ENCODE assay signal across 8 cellular contexts in the genomic region with DNA sequence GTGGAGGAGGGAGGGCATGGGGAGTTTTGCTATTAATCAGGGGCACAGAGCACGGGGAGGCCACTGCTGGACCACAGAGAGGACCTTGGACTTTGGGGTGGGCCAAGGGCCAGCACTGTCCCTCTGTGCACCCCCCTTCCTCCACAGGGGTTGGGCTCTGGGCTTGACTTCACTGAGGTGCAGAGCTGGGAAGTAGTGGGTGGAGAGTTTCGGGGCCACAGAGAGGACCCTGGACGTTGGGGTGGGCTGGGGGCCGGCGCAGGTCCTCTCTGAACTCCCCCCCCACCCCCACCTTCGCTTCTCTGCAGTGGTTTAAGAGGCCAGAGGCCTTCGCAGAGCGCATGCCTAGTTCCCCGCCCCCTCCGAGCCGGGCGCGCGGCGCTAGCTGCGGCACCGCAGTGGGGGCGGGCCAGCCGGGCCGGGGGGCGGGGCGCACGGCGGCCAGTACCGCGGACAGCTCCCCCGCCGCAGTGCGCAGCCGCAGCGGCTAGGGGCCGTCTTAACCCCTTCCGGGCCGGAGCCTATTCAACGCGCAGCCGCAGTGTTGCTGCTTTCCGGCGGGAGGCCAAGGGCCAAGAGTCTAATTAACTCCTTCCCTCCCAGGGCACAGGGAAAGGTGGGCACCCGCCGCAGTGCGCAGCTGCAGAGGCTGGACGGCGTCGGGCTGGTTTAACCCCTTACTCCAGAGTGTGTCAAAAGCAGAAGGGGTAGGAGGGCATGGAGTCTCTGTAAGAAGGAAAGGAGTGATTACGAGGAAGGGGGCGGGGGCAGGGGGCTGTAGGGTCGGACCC. TPM values are rescaled to one million over a fixed set of nuclear protein-coding genes. Genes with fewer than 3 reads are reported as not detected.
DNase-seq lines count a peak whose midpoint lies in the region; ATAC-seq and TF ChIP-seq lines count a peak whose summit lies in the region.

No MANE protein-coding gene starts in this region.

- H3K9me3 ChIP-seq in right atrium auricular region (no peaks in the 10 kb centered on the region), lower lobe of right lung (no peaks in the 10 kb centered on the region)

- H3K27ac Mint-ChIP-seq in chondrocyte (ENCODE audit: unreplicated experiment), result no peak overlapping the region

- H3K4me1 ChIP-seq in right atrium auricular region, result peaks cover 0 to 29% of the 10 kb centered on the region in 2 donors
- H3K4me1 ChIP-seq in lower lobe of right lung, result peaks cover 23% of the 10 kb centered on the region

- ATAC-seq in Right ventricle myocardium inferior (peak; percentile 30), lower lobe of right lung (peak; percentile 56 to 73)

- intact Hi-C loops in Right ventricle myocardium inferior (cut with DNase I), result no loop called here
- intact Hi-C loops in lower lobe of right lung (cut with DNase I), result no loop called here

- H3K27ac ChIP-seq in right atrium auricular region (no peak overlapping the region), lower lobe of right lung (no peak overlapping the region)

- DNase-seq in Right ventricle myocardium inferior (ENCODE audit: missing footprints), result peak; percentile 79
- no peak for DNase-seq in right atrium auricular region (ENCODE audit: low spot score)
- peak; percentile 90 for DNase-seq in NCI-H345 (lab: John Stamatoyannopoulos, UW)
- DNase-seq in activated CD4-positive, alpha-beta T cell treated with anti-CD3 and anti-CD28 coated beads for 1 hour, result peak; percentile 58
- no peak for DNase-seq in chondrocyte (ENCODE audit: low spot score)
- peak; percentile 80 for DNase-seq in lower lobe of right lung
- DNase-seq in stimulated activated CD8-positive, alpha-beta memory T cell treated with anti-CD3 and anti-CD28 coated beads, Interleukin-15, amount 100 ng/mL, for 4 hours (ENCODE audit: low read depth in 2 of 2), result peak; percentile 31 to 36
- DNase-seq in HPDE6-E6E7 (ENCODE audit: extremely low spot score), result no peak

- H3K36me3 ChIP-seq in right atrium auricular region (no peaks in the 10 kb centered on the region), lower lobe of right lung (no peaks in the 10 kb centered on the region)

- peak overlapping the region; percentile 45 for H3K4me3 Mint-ChIP-seq in chondrocyte (ENCODE audit: unreplicated experiment)

- no peaks in the 10 kb centered on the region for H3K27me3 ChIP-seq in right atrium auricular region
- H3K27me3 ChIP-seq in lower lobe of right lung (ENCODE audit: low read depth), result peaks cover 20% of the 10 kb centered on the region

- peaks cover 27% of the 10 kb centered on the region for H3K4me1 Mint-ChIP-seq in chondrocyte (ENCODE audit: low read depth)

- H3K9me3 Mint-ChIP-seq in chondrocyte (ENCODE audit: low read depth), result no peaks in the 10 kb centered on the region

- H3K36me3 Mint-ChIP-seq in chondrocyte (ENCODE audit: low read depth), result peaks cover 10% of the 10 kb centered on the region

- TF ChIP-seq CTCF in right atrium auricular region (IDR thresholded peaks at IDR 0.05) (no peak), chondrocyte (IDR thresholded peaks at IDR 0.05) (no peak), lower lobe of right lung (IDR thresholded peaks at IDR 0.05) (no peak)

- H3K4me3 ChIP-seq in right atrium auricular region (no peak overlapping the region), lower lobe of right lung (peak overlapping the region; percentile 4)

- H3K27me3 Mint-ChIP-seq in chondrocyte (ENCODE audit: low read depth), result peaks cover 13% of the 10 kb centered on the region

RNA-seq across cellular contexts. Expression of a gene that starts 3.7 kb away (rescaled TPM):
- 1.7 TPM for total RNA-seq in Right ventricle myocardium inferior
- total RNA-seq in right atrium auricular region, result 1 to 10 TPM; 1.4 to 2.0 TPM
- 4.9 to 9.3 TPM (median 8.9 TPM) in 3 replicates for total RNA-seq in chondrocyte
- 11.1 TPM for total RNA-seq in lower lobe of right lung

RNA-seq across cellular contexts. Expression of a gene that starts 39.9 kb away (rescaled TPM):
- 0.27 TPM for total RNA-seq in Right ventricle myocardium inferior
- under 1 TPM in 1 of 2 donors, not detected in 1; 0.31 TPM for total RNA-seq in right atrium auricular region
- 0.27 to 0.74 TPM (median 0.55 TPM) in 3 replicates for total RNA-seq in chondrocyte
- 1,633 TPM for total RNA-seq in lower lobe of right lung

RNA-seq across cellular contexts. Expression of a gene that starts 50.8 kb away (rescaled TPM):
- total RNA-seq in Right ventricle myocardium inferior (69.5 TPM), right atrium auricular region (100 to 1,000 TPM in 1 of 2 donors, 10 to 100 TPM in 1; 97.0 to 121 TPM), chondrocyte (47.7 to 48.9 TPM (median 48.3 TPM) in 3 replicates), lower lobe of right lung (100 TPM)

RNA-seq across cellular contexts. Expression of a gene that starts 58.6 kb away (rescaled TPM):
- total RNA-seq in Right ventricle myocardium inferior (10.8 TPM), right atrium auricular region (1 to 10 TPM; 5.9 to 10.0 TPM), chondrocyte (15.7 to 37.2 TPM (median 15.8 TPM) in 3 replicates), lower lobe of right lung (35.1 TPM)

Comparison
In these comparisons a context has a peak if more than half of its experiments do, and no peak if none do; other contexts are left out.
1. DNase-seq: peak in Right ventricle myocardium inferior (single experiment), NCI-H345 (single experiment), activated CD4-positive, alpha-beta T cell treated with anti-CD3 and anti-CD28 coated beads for 1 hour (single experiment), lower lobe of right lung (single experiment) and stimulated activated CD8-positive, alpha-beta memory T cell treated with anti-CD3 and anti-CD28 coated beads, Interleukin-15, amount 100 ng/mL, for 4 hours (2 of 2); none in right atrium auricular region (single experiment), chondrocyte (single experiment) and HPDE6-E6E7 (single experiment).
2. RNA of a gene that starts 39.9 kb away (total RNA-seq): 1,633 TPM in lower lobe of right lung (single experiment); 0.27 to 0.74 TPM in chondrocyte, 0.31 TPM in right atrium auricular region and 0.27 TPM in Right ventricle myocardium inferior (single experiment); every median in the first group is over 100 times any median in the second.